ENCODE assay signal across 18 cellular contexts in genomic region chr14:80504781-80505180, GRCh38.
DNase-seq lines count a peak whose midpoint lies in the region; ATAC-seq and TF ChIP-seq lines count a peak whose summit lies in the region.
"Had no signal": no experiment of that assay in that cellular context is flagged by ENCODE, and none has a peak within 500 bp of the region (broad histone marks: within the 10 kb centered on the region; RNA-seq: fewer than 3 reads in every experiment).

No MANE protein-coding gene starts in this region.

- H3K4me1 Mint-ChIP-seq in endothelial cell (ENCODE audit: unreplicated experiment): no peaks in the 10 kb centered on the region
- H3K4me1 Mint-ChIP-seq in activated T-cell treated with anti-CD3 and anti-CD28 coated beads, Interleukin-2, amount 50 U/mL, for 4 hours (ENCODE audit: low read depth): no peaks in the 10 kb centered on the region
- H3K4me1 Mint-ChIP-seq: CD14-positive monocyte; CD8-positive, alpha-beta memory T cell had no signal

- H3K27me3 Mint-ChIP-seq in endothelial cell (ENCODE audit: unreplicated experiment): no peaks in the 10 kb centered on the region
- no peaks in the 10 kb centered on the region for H3K27me3 Mint-ChIP-seq in activated T-cell treated with anti-CD3 and anti-CD28 coated beads, Interleukin-2, amount 50 U/mL, for 4 hours (ENCODE audit: low read depth)
- H3K27me3 Mint-ChIP-seq: CD4-positive, alpha-beta T cell; CD8-positive, alpha-beta memory T cell had no signal

- DNase-seq in AG10803 (ENCODE audit: low read depth) (peak; percentile 13), GM23248 (peak; percentile 35), fibroblast of pulmonary artery (ENCODE audit: low read depth) (peak; percentile 3), endothelial cell (ENCODE audit: low spot score) (no peak)
- no peak for DNase-seq in activated T-cell treated with anti-CD3 and anti-CD28 coated beads, Interleukin-2, amount 50 U/mL, for 4 hours
- DNase-seq: AML-193; BE2C; CD4-positive, alpha-beta T cell; CD8-positive, alpha-beta memory T cell; DMS 273 treated with DMSO at 0.1 percent for 48 hours; DMS79; GOT3; HFFc6 had no signal

- no peak overlapping the region for H3K4me2 ChIP-seq in GM23248 (ENCODE audit: unreplicated experiment)
- H3K4me2 ChIP-seq: BLaER1 treated with 17β-estradiol and CSF1 and Interleukin-3, amounts not matched to agents 10 nM and 100 nM had no signal

- H3K4me1 ChIP-seq in GM23248 (ENCODE audit: insufficient read depth): no peaks in the 10 kb centered on the region
- H3K4me1 ChIP-seq: BE2C; BLaER1 treated with 17β-estradiol and CSF1 and Interleukin-3, amounts not matched to agents 10 nM and 100 nM; HAP-1 had no signal

- TF ChIP-seq CTCF in AG10803 (conservative IDR thresholded peaks at IDR 0.05; ENCODE audit: low read length) (no peak), fibroblast of pulmonary artery (IDR thresholded peaks at IDR 0.05; ENCODE audit: low read length, missing control alignments) (no peak), endothelial cell (IDR thresholded peaks at IDR 0.05; ENCODE audit: unreplicated experiment) (no peak)

- no peak overlapping the region for H3K27ac Mint-ChIP-seq in endothelial cell (ENCODE audit: unreplicated experiment)
- H3K27ac Mint-ChIP-seq: CD14-positive monocyte; CD4-positive, alpha-beta T cell; CD8-positive, alpha-beta memory T cell; HFFc6 had no signal

- H3K4me3 Mint-ChIP-seq in endothelial cell (ENCODE audit: unreplicated experiment): no peak overlapping the region
- H3K4me3 Mint-ChIP-seq in activated T-cell treated with anti-CD3 and anti-CD28 coated beads, Interleukin-2, amount 50 U/mL, for 4 hours: no peak overlapping the region
- H3K4me3 Mint-ChIP-seq: CD14-positive monocyte; CD4-positive, alpha-beta T cell; CD8-positive, alpha-beta memory T cell; HFFc6 had no signal

- no peaks in the 10 kb centered on the region for H4K20me1 ChIP-seq in GM23248 (ENCODE audit: insufficient read depth)
- H4K20me1 ChIP-seq: BLaER1 treated with 17β-estradiol and CSF1 and Interleukin-3, amounts not matched to agents 10 nM and 100 nM had no signal

- no peak overlapping the region for H3K27ac ChIP-seq in GM23248
- H3K27ac ChIP-seq: 22Rv1; BLaER1 treated with 17β-estradiol and CSF1 and Interleukin-3, amounts not matched to agents 10 nM and 100 nM had no signal

- H3K36me3 ChIP-seq in GM23248 (ENCODE audit: low read depth): no peaks in the 10 kb centered on the region
- H3K36me3 ChIP-seq: BE2C, HAP-1 had no signal

- H3K9me3 Mint-ChIP-seq in endothelial cell (ENCODE audit: unreplicated experiment): no peaks in the 10 kb centered on the region
- peaks cover 4% of the 10 kb centered on the region for H3K9me3 Mint-ChIP-seq in activated T-cell treated with anti-CD3 and anti-CD28 coated beads, Interleukin-2, amount 50 U/mL, for 4 hours
- H3K9me3 Mint-ChIP-seq: HFFc6 had no signal

- 74 to 87% methylated on average over 4 of the region's 4 CpGs for WGBS in GM23248 (ENCODE audit: low coverage in 1 of 2, low lambda C conversion rate in 2 of 2, missing lambda C conversion rate in 2 of 2), 2 experiments

- no peaks in the 10 kb centered on the region for H3K9me3 ChIP-seq in GM23248 (ENCODE audit: low read depth)
- H3K9me3 ChIP-seq: BE2C; BLaER1 treated with 17β-estradiol and CSF1 and Interleukin-3, amounts not matched to agents 10 nM and 100 nM; HAP-1 had no signal

- no peaks in the 10 kb centered on the region; the same call in 1 of the 2 replicates for H3K9me2 ChIP-seq in GM23248 (ENCODE audit: insufficient read depth)

- no peak overlapping the region for H2AFZ ChIP-seq in GM23248

- H3F3A ChIP-seq in GM23248 (ENCODE audit: insufficient read depth): no peaks in the 10 kb centered on the region

- in situ Hi-C loops in GM23248 (cut with MboI): no loop called here

- no peak for ATAC-seq in GM19035 (IDR thresholded peaks at IDR 0.05; ENCODE audit: unreplicated experiment)
- ATAC-seq in activated T-cell treated with anti-CD3 and anti-CD28 coated beads, Interleukin-2, amount 50 U/mL, for 4 hours: no peak

- H3K36me3 Mint-ChIP-seq in endothelial cell (ENCODE audit: low read depth, unreplicated experiment): no peaks in the 10 kb centered on the region
- H3K36me3 Mint-ChIP-seq in activated T-cell treated with anti-CD3 and anti-CD28 coated beads, Interleukin-2, amount 50 U/mL, for 4 hours (ENCODE audit: insufficient read depth): peaks cover 5% of the 10 kb centered on the region

- no peaks in the 10 kb centered on the region for H3K27me3 ChIP-seq in GM23248 (replicated peaks; ENCODE audit: insufficient read depth)
- H3K27me3 ChIP-seq: BE2C; BLaER1 treated with 17β-estradiol and CSF1 and Interleukin-3, amounts not matched to agents 10 nM and 100 nM had no signal

- H3K79me2 ChIP-seq in GM23248 (ENCODE audit: insufficient read depth): no peaks in the 10 kb centered on the region

- H3K4me3 ChIP-seq in AG10803 (ENCODE audit: low read length) (no peak overlapping the region), GM23248 (no peak overlapping the region), fibroblast of pulmonary artery (replicated peaks; ENCODE audit: low read depth, low read length) (no peak overlapping the region)
- H3K4me3 ChIP-seq: BLaER1 treated with 17β-estradiol and CSF1 and Interleukin-3, amounts not matched to agents 10 nM and 100 nM; HAP-1 had no signal

- no peak overlapping the region for H3K9ac ChIP-seq in GM23248
- H3K9ac ChIP-seq: BLaER1 treated with 17β-estradiol and CSF1 and Interleukin-3, amounts not matched to agents 10 nM and 100 nM had no signal

Comparison
In these comparisons a context has a peak if more than half of its experiments do, and no peak if none do; other contexts are left out.
1. DNase-seq: peak in AG10803 (single experiment), GM23248 (single experiment) and fibroblast of pulmonary artery (single experiment); none in endothelial cell (single experiment) and activated T-cell treated with anti-CD3 and anti-CD28 coated beads, Interleukin-2, amount 50 U/mL, for 4 hours (single experiment).